15 cellular contexts compared by ENCODE assay signal in genomic region chr3:134354612-134355275, GRCh38. TPM values are rescaled to one million over a fixed set of nuclear protein-coding genes. Genes with fewer than 3 reads are reported as not detected.
A peak's percentile ranks its signal among the peaks of the same experiment; 100 is the strongest.
DNase-seq lines count a peak whose midpoint lies in the region; ATAC-seq, FAIRE-seq and TF ChIP-seq lines count a peak whose summit lies in the region.
"Had no signal": no experiment of that assay in that cellular context is flagged by ENCODE, and none has a peak within 500 bp of the region (broad histone marks: within the 10 kb centered on the region; RNA-seq: fewer than 3 reads in every experiment).

No MANE protein-coding gene starts in this region.

- H3K36me3 ChIP-seq in IMR-90 (ENCODE audit: control insufficient read depth, insufficient read depth, low read length) (peaks cover 54% of the 10 kb centered on the region), esophagus (ENCODE audit: control insufficient read depth in 2 of 2, insufficient read depth in 2 of 2, low read length in 1 of 2) (peaks cover 21 to 43% of the 10 kb centered on the region in 2 donors), pancreas (peaks cover 0 to 41% (median 5%) of the 10 kb centered on the region in 3 donors)

- H3K27me3 Mint-ChIP-seq in activated T-cell treated with anti-CD3 and anti-CD28 coated beads, Interleukin-2, amount 50 U/mL, for 24 hours, result no peaks in the 10 kb centered on the region
- H3K27me3 Mint-ChIP-seq in stimulated activated memory B cell treated with anti-CD40 and anti-IgM and Interleukin-4, amounts not matched to agents 10 μg/mL and 1 μg/mL and 100 μg/mL, for 72 hours, result no peaks in the 10 kb centered on the region
- H3K27me3 Mint-ChIP-seq: activated T-helper 17 cell treated with anti-CD3 and anti-CD28 coated beads, Interleukin-2, amount 50 U/mL, for 72 hours; central memory CD8-positive, alpha-beta T cell had no signal

- POLR2A ChIA-PET in A549 (lab: Yijun Ruan, JAX), result interaction anchor here (1.6 to 5.2 kb wide), 3 partner anchors 9 to 40 kb away, joined by 4 to 38 read pairs (median 31); no protein-coding TSS in a partner anchor
- POLR2A ChIA-PET in IMR-90 (lab: Charles Lee; ENCODE audit: unreplicated experiment), result interaction anchor here (0.6 to 1.4 kb wide), 3 partner anchors 9 to 132 kb away, joined by 3 to 8 read pairs (median 3); no protein-coding TSS in a partner anchor

- peak overlapping the region; percentile 30; the same call in 1 of the 2 replicates for H2AK5ac ChIP-seq in IMR-90 (ENCODE audit: low read depth, low read length)

- TF ChIP-seq POLR2A in A549 (IDR thresholded peaks at IDR 0.05; ENCODE audit: low read length) (no peak), IMR-90 (IDR thresholded peaks at IDR 0.05; ENCODE audit: low read depth, low read length) (no peak)

- no peaks in the 10 kb centered on the region for H3K9me3 Mint-ChIP-seq in activated T-cell treated with anti-CD3 and anti-CD28 coated beads, Interleukin-2, amount 50 U/mL, for 24 hours
- H3K9me3 Mint-ChIP-seq in stimulated activated memory B cell treated with anti-CD40 and anti-IgM and Interleukin-4, amounts not matched to agents 10 μg/mL and 1 μg/mL and 100 μg/mL, for 72 hours, result no peaks in the 10 kb centered on the region
- H3K9me3 Mint-ChIP-seq: activated T-helper 17 cell treated with anti-CD3 and anti-CD28 coated beads, Interleukin-2, amount 50 U/mL, for 72 hours; central memory CD8-positive, alpha-beta T cell had no signal

- peaks cover 14 to 63% of the 10 kb centered on the region in 2 experiments for H3K79me1 ChIP-seq in IMR-90 (ENCODE audit: low read depth in 1 of 2, low read length in 2 of 2)

- H2AK9ac ChIP-seq in IMR-90 (replicated peaks; ENCODE audit: low read depth, low read length, poor library complexity), result peak overlapping the region; percentile 56

- peak overlapping the region; percentile 48 for H2AFZ ChIP-seq in IMR-90 (replicated peaks; ENCODE audit: low read length, poor library complexity)

- WGBS in A549 (ENCODE audit: missing lambda C conversion rate), result 80% methylated on average over 4 of the region's 7 CpGs
- 100% methylated on average over 1 of the region's 7 CpGs; no CpG with 5 or more reads in 1 of the 2 experiments for WGBS in IMR-90 (ENCODE audit: extremely low coverage in 2 of 2, insufficient read length in 1 of 2), 2 experiments
- 78 to 82% methylated on average over 7 of the region's 7 CpGs for WGBS in esophagus, 2 donors
- 76 to 84% methylated on average over 7 of the region's 7 CpGs for WGBS in pancreas, 2 donors

- CTCF ChIA-PET in A549 (lab: Yijun Ruan, JAX), result interaction anchor here (0.6 to 31.4 kb wide), 10 partner anchors 9 to 129 kb away, joined by 3 to 356 read pairs (median 4); no protein-coding TSS in a partner anchor
- CTCF ChIA-PET in IMR-90 (lab: Yijun Ruan, JAX), result no interaction called here

- H2BK5ac ChIP-seq in IMR-90 (ENCODE audit: low read depth, low read length, poor library complexity, severe bottlenecking), result peak overlapping the region; percentile 95

- no peak overlapping the region for H2BK20ac ChIP-seq in IMR-90 (ENCODE audit: low read depth, low read length)

- in situ Hi-C loops in IMR-90 (cut with MboI; ENCODE audit: low sequenced_read_pairs), result loop anchor here (5.0 kb wide), 2 partner anchors 37 to 118 kb away; no protein-coding TSS in a partner anchor

- H3K9ac ChIP-seq in IMR-90 (ENCODE audit: low read depth, low read length), result no peak overlapping the region

- BruUV-seq in IMR-90 (replicated peaks; lab: Mats Ljungman, UMichigan), result no TSS peak

- no peak overlapping the region for H3K4me3 Mint-ChIP-seq in activated T-cell treated with anti-CD3 and anti-CD28 coated beads, Interleukin-2, amount 50 U/mL, for 24 hours
- no peak overlapping the region for H3K4me3 Mint-ChIP-seq in stimulated activated memory B cell treated with anti-CD40 and anti-IgM and Interleukin-4, amounts not matched to agents 10 μg/mL and 1 μg/mL and 100 μg/mL, for 72 hours
- H3K4me3 Mint-ChIP-seq: activated T-helper 17 cell treated with anti-CD3 and anti-CD28 coated beads, Interleukin-2, amount 50 U/mL, for 72 hours; central memory CD8-positive, alpha-beta T cell had no signal

- no peak for TF ChIP-seq EP300 in A549 (IDR thresholded peaks at IDR 0.05)

- H3K14ac ChIP-seq in IMR-90 (replicated peaks; ENCODE audit: low read depth, low read length), result no peak overlapping the region

- DNase-seq in A549 (ENCODE audit: low read depth in 1 of 2, low spot score in 1 of 2) (no peak), IMR-90 (no peak), pancreas (peak in 2 of 6 donors; percentile 28 to 32), SK-N-DZ (ENCODE audit: low spot score) (no peak), GM03348 (ENCODE audit: low spot score) (no peak)
- no peak for DNase-seq in activated T-cell treated with anti-CD3 and anti-CD28 coated beads, Interleukin-2, amount 50 U/mL, for 24 hours
- DNase-seq: activated CD4-positive, alpha-beta T cell treated with anti-CD3 and anti-CD28 coated beads for 48 hours; Kasumi-1; NCI-H2081 had no signal

- no peaks in the 10 kb centered on the region for H3K4me1 Mint-ChIP-seq in activated T-cell treated with anti-CD3 and anti-CD28 coated beads, Interleukin-2, amount 50 U/mL, for 24 hours (ENCODE audit: low read depth)
- no peaks in the 10 kb centered on the region for H3K4me1 Mint-ChIP-seq in stimulated activated memory B cell treated with anti-CD40 and anti-IgM and Interleukin-4, amounts not matched to agents 10 μg/mL and 1 μg/mL and 100 μg/mL, for 72 hours
- H3K4me1 Mint-ChIP-seq: activated T-helper 17 cell treated with anti-CD3 and anti-CD28 coated beads, Interleukin-2, amount 50 U/mL, for 72 hours; central memory CD8-positive, alpha-beta T cell had no signal

- no peak overlapping the region for H2BK120ac ChIP-seq in IMR-90 (ENCODE audit: low read depth, low read length)

- H3K23ac ChIP-seq in IMR-90 (ENCODE audit: low read depth, low read length), result 0 out of 2 replicates have a peak overlapping the region, but pooled peaks have one; percentile 10

- dilution Hi-C loops in IMR-90 (cut with HindIII; ENCODE audit: low sequenced_read_pairs, unreplicated experiment), result no loop called here

- peaks cover 44% of the 10 kb centered on the region for H3K9me1 ChIP-seq in IMR-90 (ENCODE audit: insufficient read depth, low read length)

- H3K4me1 ChIP-seq in A549 (peaks cover 90% of the 10 kb centered on the region), IMR-90 (ENCODE audit: control insufficient read depth, insufficient read depth, low read length) (peaks cover 39% of the 10 kb centered on the region), esophagus (ENCODE audit: control insufficient read depth in 2 of 2, insufficient read depth in 2 of 2, low read length in 1 of 2) (peaks cover 16 to 53% of the 10 kb centered on the region in 2 donors), pancreas (peaks cover 49 to 65% (median 52%) of the 10 kb centered on the region in 3 donors)

- H3K27ac ChIP-seq in A549, result peak overlapping the region; percentile 87 to 100
- H3K27ac ChIP-seq in IMR-90 (ENCODE audit: insufficient read depth, low read length), result peak overlapping the region; percentile 28; the same call in 1 of the 2 replicates
- peak overlapping the region; percentile 73 to 78 for H3K27ac ChIP-seq in esophagus (ENCODE audit: low read depth in 2 of 2, low read length in 1 of 2)
- H3K27ac ChIP-seq in pancreas, result peak overlapping the region; percentile 13 to 77 (median 40)

- no peak overlapping the region for H4K5ac ChIP-seq in IMR-90 (ENCODE audit: low read depth, low read length)

- H3K27me3 ChIP-seq in IMR-90 (ENCODE audit: control insufficient read depth, insufficient read depth, low read length) (no peaks in the 10 kb centered on the region), esophagus (ENCODE audit: control insufficient read depth in 1 of 2, insufficient read depth in 2 of 2, low read length in 2 of 2) (no peaks in the 10 kb centered on the region), pancreas (no peaks in the 10 kb centered on the region)

- TF ChIP-seq RAD21 in A549 (conservative IDR thresholded peaks at IDR 0.05 in 1 of 2, IDR thresholded peaks at IDR 0.05 in 1 of 2) (no peak), IMR-90 (IDR thresholded peaks at IDR 0.05; ENCODE audit: low read length) (no peak)

- peaks cover 65% of the 10 kb centered on the region for H4K20me1 ChIP-seq in IMR-90 (ENCODE audit: insufficient read depth, low read length)

- no peak for FAIRE-seq in A549 (lab: Jason Lieb, UNC)
- FAIRE-seq in pancreas (lab: Jason Lieb, UNC), result no peak
- FAIRE-seq: GM18507, urothelium cell line had no signal

- no peaks in the 10 kb centered on the region for H3K9me3 ChIP-seq in A549
- no peaks in the 10 kb centered on the region for H3K9me3 ChIP-seq in IMR-90 (ENCODE audit: control insufficient read depth, insufficient read depth, low read length)
- no peaks in the 10 kb centered on the region for H3K9me3 ChIP-seq in esophagus (ENCODE audit: control insufficient read depth in 2 of 2, insufficient read depth in 1 of 2, low read depth in 1 of 2, low read length in 1 of 2)
- no peaks in the 10 kb centered on the region for H3K9me3 ChIP-seq in pancreas

- H3K4me3 ChIP-seq in A549, result no peak overlapping the region
- no peak overlapping the region for H3K4me3 ChIP-seq in IMR-90 (ENCODE audit: insufficient read depth, low read depth, low read length)
- no peak overlapping the region for H3K4me3 ChIP-seq in esophagus (ENCODE audit: low read depth in 1 of 2, low read length in 2 of 2)
- no peak overlapping the region for H3K4me3 ChIP-seq in pancreas

- no peak overlapping the region for H3K56ac ChIP-seq in IMR-90 (ENCODE audit: extremely low read depth, insufficient read depth, low read length)

- H3K18ac ChIP-seq in IMR-90 (ENCODE audit: low read depth, low read length), result no peak overlapping the region

- no peak overlapping the region for H3K27ac Mint-ChIP-seq in activated T-cell treated with anti-CD3 and anti-CD28 coated beads, Interleukin-2, amount 50 U/mL, for 24 hours
- no peak overlapping the region for H3K27ac Mint-ChIP-seq in stimulated activated memory B cell treated with anti-CD40 and anti-IgM and Interleukin-4, amounts not matched to agents 10 μg/mL and 1 μg/mL and 100 μg/mL, for 72 hours
- H3K27ac Mint-ChIP-seq: activated T-helper 17 cell treated with anti-CD3 and anti-CD28 coated beads, Interleukin-2, amount 50 U/mL, for 72 hours had no signal

- TF ChIP-seq CTCF in A549 (IDR thresholded peaks at IDR 0.05) (no peak), IMR-90 (conservative IDR thresholded peaks at IDR 0.05; ENCODE audit: low read depth, low read length) (no peak), pancreas (IDR thresholded peaks at IDR 0.05) (no peak)

- peak overlapping the region; percentile 93 for H3K4me2 ChIP-seq in A549
- H3K4me2 ChIP-seq in IMR-90 (ENCODE audit: low read depth, low read length), result no peak overlapping the region

- intact Hi-C loops in IMR-90 (cut with micrococcal nuclease) (no loop called here), pancreas (cut with DNase I) (loop anchor here in 1 of 3 donors (5.0 kb wide), 1 partner anchor 32 kb away; no protein-coding TSS in a partner anchor)

- no peaks in the 10 kb centered on the region for H3K36me3 Mint-ChIP-seq in activated T-cell treated with anti-CD3 and anti-CD28 coated beads, Interleukin-2, amount 50 U/mL, for 24 hours (ENCODE audit: low read depth)
- H3K36me3 Mint-ChIP-seq in stimulated activated memory B cell treated with anti-CD40 and anti-IgM and Interleukin-4, amounts not matched to agents 10 μg/mL and 1 μg/mL and 100 μg/mL, for 72 hours, result no peaks in the 10 kb centered on the region

- no peak overlapping the region for H4K91ac ChIP-seq in IMR-90 (ENCODE audit: insufficient read depth, low read depth, low read length)

- peak overlapping the region in 1 of 2 experiments; percentile 42; a peak in 3 of 4 replicates for H4K8ac ChIP-seq in IMR-90 (ENCODE audit: low read depth in 2 of 2, low read length in 2 of 2)

- ATAC-seq in A549 (0 out of 6 replicates have a peak, but pooled peaks of 1 of the 2 experiments have one; percentile 3), IMR-90 (ENCODE audit: low read depth) (no peak), pancreas (no peak)
- ATAC-seq in stimulated activated memory B cell treated with anti-CD40 and anti-IgM and Interleukin-4, amounts not matched to agents 10 μg/mL and 1 μg/mL and 100 μg/mL, for 72 hours, result no peak
- ATAC-seq: activated T-helper 17 cell treated with anti-CD3 and anti-CD28 coated beads, Interleukin-2, amount 50 U/mL, for 72 hours had no signal

- no peak overlapping the region for H2BK15ac ChIP-seq in IMR-90 (ENCODE audit: low read depth, low read length)

- peak overlapping the region; percentile 27 for H3K4ac ChIP-seq in IMR-90 (ENCODE audit: low read depth, low read length)

RNA-seq across cellular contexts. Expression of gene AMOTL2, which starts 19.5 kb away (rescaled TPM):
- polyA plus RNA-seq in A549 (2011; rRNA removed) (36.3 and 44.1 TPM in 2 replicates), A549 (2017; fragmentation: RNase III; extraction: RNeasy Plus Mini Kit Qiagen cat#74134 plus additional on column Dnase treatment) (40.7 to 49.4 TPM (median 41.1 TPM) in 3 replicates), IMR-90 (2012; rRNA removed) (176 and 230 TPM in 2 replicates), esophagus (10 to 100 TPM; 21.2 to 23.2 TPM), pancreas (10 to 100 TPM; 11.9 to 17.9 TPM)
- 70.4 and 95.3 TPM in 2 replicates for polyA plus RNA-seq in A549 (2012; cell fraction: cytosol; rRNA removed)
- polyA plus RNA-seq in A549 (2012; cell fraction: nucleus; rRNA removed), result 144 and 160 TPM in 2 replicates
- polyA minus RNA-seq in A549 (2011; rRNA and poly(A)+ RNA removed), result 48.6 and 69.1 TPM in 2 replicates
- total RNA-seq in IMR-90 (2012; rRNA removed) (162 and 172 TPM in 2 replicates), pancreas (10 to 100 TPM; 25.3 to 35.7 (median 32.4) TPM)
- 168 and 220 TPM in 2 replicates for polyA plus RNA-seq in IMR-90 (2012; cell fraction: cytosol; rRNA removed)
- 530 and 567 TPM in 2 replicates for polyA plus RNA-seq in IMR-90 (2012; cell fraction: nucleus; rRNA removed; ENCODE audit: low replicate concordance)
- 14.6 and 23.0 TPM in 2 replicates for polyA plus RNA-seq in SK-N-DZ (2014; cell fraction: cytosol; rRNA removed)
- 13.4 and 17.3 TPM in 2 replicates for polyA plus RNA-seq in SK-N-DZ (2014; cell fraction: nucleus; rRNA removed)
- total RNA-seq: activated T-helper 17 cell treated with anti-CD3 and anti-CD28 coated beads, Interleukin-2, amount 50 U/mL, for 72 hours had no signal

Comparison
In these comparisons a context has a peak if more than half of its experiments do, and no peak if none do; other contexts are left out.
1. H3K27ac ChIP-seq: peak in every context shown above with its lines; median percentile 94 in A549; 76 in esophagus; 40 in pancreas; 28 in IMR-90.